ENCODE assay signal across 23 cellular contexts in genomic region chr3:180684807-180685206, GRCh38. TPM values are rescaled to one million over a fixed set of nuclear protein-coding genes. Genes with fewer than 3 reads are reported as not detected.
"Had no signal": no experiment of that assay in that cellular context is flagged by ENCODE, and none has a peak within 500 bp of the region (broad histone marks: within the 10 kb centered on the region; RNA-seq: fewer than 3 reads in every experiment).

No MANE protein-coding gene starts in this region.

- H3K9me3 Mint-ChIP-seq: activated naive CD4-positive, alpha-beta T cell treated with anti-CD3 and anti-CD28 coated beads for 36 hours; activated T-helper 2 cell treated with anti-CD3 and anti-CD28 coated beads, Interferon-gamma antibody, Interleukin-2, Interleukin-4, amounts not matched to agents 10 μg/mL and 5 μg/mL and 100 μg/mL, durations not matched to agents 14 hours and 24 hours and 36 hours had no signal

- H3K36me3 ChIP-seq: ascending aorta, breast epithelium, gastrocnemius medialis, left lung, neutrophil, stomach, upper lobe of right lung had no signal

- H3K9me3 ChIP-seq: ascending aorta, breast epithelium, gastrocnemius medialis, left lung, mucosa of descending colon, neutrophil, stomach, testis, upper lobe of right lung had no signal

- H3K4me1 ChIP-seq: breast epithelium, parathyroid adenoma, testis, upper lobe of right lung had no signal

- H3K27me3 ChIP-seq: ascending aorta, breast epithelium, gastrocnemius medialis, testis, upper lobe of right lung had no signal

- H3K9ac ChIP-seq: parathyroid adenoma had no signal

- H3K27ac Mint-ChIP-seq: activated naive CD4-positive, alpha-beta T cell treated with anti-CD3 and anti-CD28 coated beads for 36 hours; activated naive CD8-positive, alpha-beta T cell treated with anti-CD3 and anti-CD28 coated beads, Interleukin-2, amount 50 U/mL, for 24 hours; activated T-helper 2 cell treated with anti-CD3 and anti-CD28 coated beads, Interferon-gamma antibody, Interleukin-2, Interleukin-4, amounts not matched to agents 10 μg/mL and 5 μg/mL and 100 μg/mL, durations not matched to agents 14 hours and 24 hours and 36 hours; naive thymus-derived CD4-positive, alpha-beta T cell had no signal

- H3K4me3 Mint-ChIP-seq: activated naive CD4-positive, alpha-beta T cell treated with anti-CD3 and anti-CD28 coated beads for 36 hours; activated naive CD8-positive, alpha-beta T cell treated with anti-CD3 and anti-CD28 coated beads, Interleukin-2, amount 50 U/mL, for 24 hours; naive thymus-derived CD4-positive, alpha-beta T cell had no signal

- H3K27ac ChIP-seq: ascending aorta, breast epithelium, gastrocnemius medialis, left lung, neutrophil, parathyroid adenoma, stomach, testis, upper lobe of right lung had no signal

- H3K4me3 ChIP-seq: ascending aorta, breast epithelium, gastrocnemius medialis, left lung, mucosa of descending colon, stomach, testis, upper lobe of right lung had no signal

- DNase-seq: activated CD4-positive, alpha-beta T cell treated with anti-CD3 and anti-CD28 coated beads, Interleukin-2, amount 50 U/mL, for 48 hours; activated CD4-positive, CD25-positive, alpha-beta regulatory T cell treated with anti-CD3 and anti-CD28 coated beads, Interleukin-2, amount 50 U/mL, for 72 hours; activated naive CD4-positive, alpha-beta T cell treated with anti-CD3 and anti-CD28 coated beads for 36 hours; activated naive CD8-positive, alpha-beta T cell treated with anti-CD3 and anti-CD28 coated beads, Interleukin-2, amount 50 U/mL, for 24 hours; dermis blood vessel endothelial cell; erythroblast; gastrocnemius medialis; mammary epithelial cell; mucosa of descending colon; naive thymus-derived CD4-positive, alpha-beta T cell; stimulated activated CD4-positive, alpha-beta T cell treated with anti-CD3 and anti-CD28 coated beads, Interleukin-1b, Interleukin-23, amount 100 ng/mL, for 48 hours; stomach; T1000; testis; upper lobe of right lung had no signal

RNA-seq across cellular contexts. Expression of gene CCDC39, which starts 5.5 kb away (rescaled TPM):
- total RNA-seq: activated naive CD4-positive, alpha-beta T cell treated with anti-CD3 and anti-CD28 coated beads for 36 hours; activated T-helper 2 cell treated with anti-CD3 and anti-CD28 coated beads, Interferon-gamma antibody, Interleukin-2, Interleukin-4, amounts not matched to agents 10 μg/mL and 5 μg/mL and 100 μg/mL, durations not matched to agents 14 hours and 24 hours and 36 hours; ascending aorta; chondrocyte; naive thymus-derived CD4-positive, alpha-beta T cell; upper lobe of right lung had no signal
- polyA plus RNA-seq: keratinocyte; mammary epithelial cell; naive thymus-derived CD4-positive, alpha-beta T cell; stomach had no signal
